In the genomic region with DNA sequence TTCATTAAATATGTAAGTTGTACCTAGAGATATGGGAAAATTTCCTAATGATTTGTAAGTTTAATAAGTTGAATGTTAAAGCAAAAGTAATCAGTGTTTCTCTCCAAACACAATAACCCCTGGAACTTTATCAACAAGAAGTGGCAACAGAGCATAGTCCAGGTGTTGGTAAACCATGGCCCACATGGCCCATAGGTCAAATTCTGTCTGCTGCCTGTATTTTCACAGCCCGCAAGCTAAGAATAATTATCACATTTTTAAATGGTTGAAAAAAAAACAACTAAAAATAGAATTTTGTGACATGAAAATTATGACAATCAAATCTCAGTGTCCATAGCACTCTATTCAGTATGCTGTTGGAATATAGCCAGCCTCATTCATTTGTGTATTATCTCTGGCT, we compare ENCODE assay signal across 1 cellular context.
TF ChIP-seq lines count a peak whose summit lies in the region.

No MANE protein-coding gene starts in this region.

TF ChIP-seq in HepG2, 621 proteins besides CTCF, POLR2A, EP300 and RAD21 (continued from another document):
- no peak for TF ChIP-seq ZBTB40 (IDR thresholded peaks at IDR 0.05)
- TF ChIP-seq ZBTB40 (CRISPR knock-in tag; IDR thresholded peaks at IDR 0.05), result peak; percentile 47; the same call in 1 of the 2 replicates
- 0 out of 2 replicates have a peak, but pooled peaks have one; percentile 27 for TF ChIP-seq FOXJ3 (CRISPR knock-in tag; IDR thresholded peaks at IDR 0.05; ENCODE audit: borderline replicate concordance)
- TF ChIP-seq HNF4G (IDR thresholded peaks at IDR 0.05; ENCODE audit: borderline replicate concordance, low read depth, low read length), result peak; percentile 65
- no peak for TF ChIP-seq HNF4G (CRISPR knock-in tag; IDR thresholded peaks at IDR 0.05; ENCODE audit: borderline replicate concordance, low read depth)
TF ChIP-seq in HepG2: peak in this region for 10.
